Comparison of ENCODE assay signal across 1 cellular context in genomic region chr16:18003033-18003432, GRCh38.
TF ChIP-seq lines count a peak whose summit lies in the region.

No MANE protein-coding gene starts in this region.

TF ChIP-seq in SK-N-SH, 30 proteins besides CTCF, POLR2A, EP300 and RAD21 (continued from another document):
- no peak for TF ChIP-seq TAF1 (IDR thresholded peaks at IDR 0.05; ENCODE audit: borderline replicate concordance, low read depth, low read length)
